28 cellular contexts compared by ENCODE assay signal in genomic region chr12:62622177-62622576, GRCh38.
"Had no signal": no experiment of that assay in that cellular context is flagged by ENCODE, and none has a peak within 500 bp of the region (broad histone marks: within the 10 kb centered on the region; RNA-seq: fewer than 3 reads in every experiment).

No MANE protein-coding gene starts in this region.

- H3K36me3 Mint-ChIP-seq: activated naive CD4-positive, alpha-beta T cell treated with anti-CD3 and anti-CD28 coated beads, Interleukin-2, amount 50 U/mL, for 24 hours; activated naive CD8-positive, alpha-beta T cell treated with anti-CD3 and anti-CD28 coated beads, Interleukin-2, amount 10 ng/mL, durations not matched to agents 7 days and 5 days; brain had no signal

- H3K4me1 Mint-ChIP-seq: activated CD4-positive, alpha-beta T cell treated with anti-CD3 and anti-CD28 coated beads, Interleukin-2, amount 10 ng/mL, durations not matched to agents 7 days and 5 days; activated naive CD8-positive, alpha-beta T cell treated with anti-CD3 and anti-CD28 coated beads, Interleukin-2, amount 10 ng/mL, durations not matched to agents 7 days and 5 days had no signal

- ATAC-seq: activated CD4-positive, alpha-beta T cell treated with anti-CD3 and anti-CD28 coated beads for 36 hours; activated CD4-positive, CD25-positive, alpha-beta regulatory T cell treated with anti-CD3 and anti-CD28 coated beads, Interleukin-2, amount 50 U/mL, for 24 hours; activated CD8-positive, alpha-beta T cell treated with anti-CD3 and anti-CD28 coated beads, Interleukin-2, amount 10 ng/mL, durations not matched to agents 7 days and 5 days had no signal

- H3K27ac ChIP-seq: PC-9 had no signal

- H3K9me3 Mint-ChIP-seq: activated CD4-positive, alpha-beta T cell treated with anti-CD3 and anti-CD28 coated beads, Interleukin-2, amount 10 ng/mL, durations not matched to agents 7 days and 5 days; activated naive CD4-positive, alpha-beta T cell treated with anti-CD3 and anti-CD28 coated beads, Interleukin-2, amount 50 U/mL, for 24 hours; activated naive CD8-positive, alpha-beta T cell treated with anti-CD3 and anti-CD28 coated beads, Interleukin-2, amount 10 ng/mL, durations not matched to agents 7 days and 5 days; activated T-cell treated with anti-CD3 and anti-CD28 coated beads, Interleukin-2, amount 50 U/mL, for 24 hours; activated T-helper 2 cell treated with anti-CD3 and anti-CD28 coated beads, Interferon-gamma antibody, Interleukin-2, Interleukin-4, amounts not matched to agents 10 μg/mL and 5 μg/mL and 100 μg/mL, durations not matched to agents 14 hours and 24 hours and 36 hours; brain; T-helper 1 cell treated with Interleukin-12 subunit alpha and Interleukin-12 subunit beta and Interleukin-4 antibody, amounts not matched to agents 30 μg/mL and 1 μg/mL, for 36 hours; T-helper 2 cell treated with Interferon-gamma antibody and Interleukin-4, amounts not matched to agents 5 μg/mL and 100 μg/mL, for 36 hours had no signal

- H3K4me3 ChIP-seq: PC-9 had no signal

- H3K27ac Mint-ChIP-seq: activated CD4-positive, alpha-beta T cell treated with anti-CD3 and anti-CD28 coated beads for 36 hours; activated CD4-positive, alpha-beta T cell treated with anti-CD3 and anti-CD28 coated beads, Interleukin-2, amount 10 ng/mL, durations not matched to agents 7 days and 5 days; activated CD8-positive, alpha-beta T cell treated with anti-CD3 and anti-CD28 coated beads, Interleukin-2, amount 10 ng/mL, durations not matched to agents 7 days and 5 days; activated naive CD4-positive, alpha-beta T cell treated with anti-CD3 and anti-CD28 coated beads, Interleukin-2, amount 50 U/mL, for 24 hours; activated naive CD8-positive, alpha-beta T cell treated with anti-CD3 and anti-CD28 coated beads, Interleukin-2, amount 10 ng/mL, durations not matched to agents 7 days and 5 days; activated T-cell treated with anti-CD3 and anti-CD28 coated beads, Interleukin-2, amount 50 U/mL, for 24 hours; activated T-helper 2 cell treated with anti-CD3 and anti-CD28 coated beads, Interferon-gamma antibody, Interleukin-2, Interleukin-4, amounts not matched to agents 10 μg/mL and 5 μg/mL and 100 μg/mL, durations not matched to agents 14 hours and 24 hours and 36 hours; T-helper 1 cell treated with Interleukin-12 subunit alpha and Interleukin-12 subunit beta and Interleukin-4 antibody, amounts not matched to agents 30 μg/mL and 1 μg/mL, for 36 hours; T-helper 2 cell treated with Interferon-gamma antibody and Interleukin-4, amounts not matched to agents 5 μg/mL and 100 μg/mL, for 36 hours had no signal

- H3K27me3 Mint-ChIP-seq: activated CD4-positive, alpha-beta T cell treated with anti-CD3 and anti-CD28 coated beads, Interleukin-2, amount 10 ng/mL, durations not matched to agents 7 days and 5 days; brain had no signal

- H3K4me2 ChIP-seq: PC-9 had no signal

- DNase-seq: activated CD4-positive, alpha-beta T cell treated with anti-CD3 and anti-CD28 coated beads for 36 hours; activated CD4-positive, alpha-beta T cell treated with anti-CD3 and anti-CD28 coated beads, Interleukin-2, amount 10 ng/mL, durations not matched to agents 7 days and 5 days; activated CD4-positive, alpha-beta T cell treated with anti-CD3 and anti-CD28 coated beads, Interleukin-2, amount 50 U/mL, for 48 hours; activated CD8-positive, alpha-beta T cell treated with anti-CD3 and anti-CD28 coated beads, Interleukin-2, amount 10 ng/mL, durations not matched to agents 7 days and 5 days; activated gamma-delta T cell; activated naive CD4-positive, alpha-beta T cell treated with Interleukin-2 at 50 U/mL for 16 hours; activated naive CD8-positive, alpha-beta T cell treated with anti-CD3 and anti-CD28 coated beads, Interleukin-2, amount 10 ng/mL, durations not matched to agents 7 days and 5 days; activated T-cell treated with anti-CD3 and anti-CD28 coated beads, Interleukin-2, amount 50 U/mL, for 24 hours; amygdala; caudate nucleus; cerebellar nuclear complex; Karpas-422; NCI-H1048; NCI-H1105 treated with DMSO at 0.1 percent for 48 hours; NCI-H1436; NCI-H1694; NCI-H1930; NCI-H2081 treated with DMSO at 0.1 percent for 48 hours; NCI-H345; NCI-H524 treated with DMSO at 0.1 percent for 48 hours; PC-9; Right ventricle myocardium superior had no signal

- H3K4me3 Mint-ChIP-seq: activated CD4-positive, alpha-beta T cell treated with anti-CD3 and anti-CD28 coated beads for 36 hours; activated CD4-positive, alpha-beta T cell treated with anti-CD3 and anti-CD28 coated beads, Interleukin-2, amount 10 ng/mL, durations not matched to agents 7 days and 5 days; activated CD8-positive, alpha-beta T cell treated with anti-CD3 and anti-CD28 coated beads, Interleukin-2, amount 10 ng/mL, durations not matched to agents 7 days and 5 days; activated naive CD4-positive, alpha-beta T cell treated with anti-CD3 and anti-CD28 coated beads, Interleukin-2, amount 50 U/mL, for 24 hours; activated naive CD8-positive, alpha-beta T cell treated with anti-CD3 and anti-CD28 coated beads, Interleukin-2, amount 10 ng/mL, durations not matched to agents 7 days and 5 days; activated T-cell treated with anti-CD3 and anti-CD28 coated beads, Interleukin-2, amount 50 U/mL, for 24 hours; brain; T-helper 1 cell treated with Interleukin-12 subunit alpha and Interleukin-12 subunit beta and Interleukin-4 antibody, amounts not matched to agents 30 μg/mL and 1 μg/mL, for 36 hours; T-helper 2 cell treated with Interferon-gamma antibody and Interleukin-4, amounts not matched to agents 5 μg/mL and 100 μg/mL, for 36 hours had no signal

- H2AFZ ChIP-seq: PC-9 had no signal
